8 cellular contexts compared by ENCODE assay signal in the genomic region with DNA sequence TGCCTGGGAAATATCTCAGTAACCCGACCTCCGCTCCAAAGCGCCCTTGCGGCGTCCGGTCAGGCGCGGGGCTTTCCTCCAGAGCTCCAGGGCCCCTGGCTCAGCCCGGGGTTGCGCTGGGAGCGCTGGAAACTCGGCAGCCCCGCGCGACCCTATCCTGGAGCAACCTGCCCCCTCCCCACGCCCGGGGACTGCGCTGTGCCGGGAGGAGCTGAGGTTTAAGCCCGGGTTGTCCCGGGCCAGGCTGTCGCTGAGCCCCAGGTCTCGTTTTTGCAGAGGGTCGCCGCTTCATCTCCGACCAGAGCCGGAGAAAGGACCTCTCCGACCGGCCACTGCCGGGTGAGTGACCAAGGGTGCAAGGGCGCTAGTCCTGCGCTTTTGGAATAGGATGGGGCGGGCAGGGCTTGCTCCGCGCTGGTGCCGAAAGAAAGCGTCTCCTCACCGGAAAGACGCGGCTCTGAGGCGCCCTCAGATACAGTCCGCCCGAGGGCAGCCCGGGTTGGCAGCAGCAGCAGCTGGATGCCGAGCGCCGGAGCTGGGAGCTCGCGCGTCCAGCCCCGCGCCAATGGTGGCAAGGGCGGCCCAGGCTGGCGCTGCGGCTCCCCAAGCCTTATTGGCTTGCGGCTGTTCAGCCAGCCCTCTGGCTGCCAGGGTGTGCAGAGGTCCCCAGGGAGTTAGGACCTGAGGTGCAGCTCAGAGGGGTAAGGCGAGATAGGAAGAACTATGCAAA. TPM values are rescaled to one million over a fixed set of nuclear protein-coding genes. Genes with fewer than 3 reads are reported as not detected.
A peak's percentile ranks its signal among the peaks of the same experiment; 100 is the strongest.
DNase-seq lines count a peak whose midpoint lies in the region; ATAC-seq and TF ChIP-seq lines count a peak whose summit lies in the region.

No MANE protein-coding gene starts in this region.

- no peaks in the 10 kb centered on the region for H3K36me3 Mint-ChIP-seq in CD4-positive, alpha-beta T cell (ENCODE audit: low read depth)
- no peaks in the 10 kb centered on the region for H3K36me3 Mint-ChIP-seq in nephron progenitor cell (ENCODE audit: low read depth)

- POLR2A ChIA-PET in CD4-positive, alpha-beta T cell (lab: Charles Lee), result interaction anchor here (1.3 to 2.0 kb wide), 2 partner anchors 26 to 130 kb away, joined by 5 read pairs; a partner anchor contains a TSS

- no peak overlapping the region for H3K27ac ChIP-seq in CD4-positive, alpha-beta T cell (ENCODE audit: low read depth, low read length)
- peak overlapping the region; percentile 45 for H3K27ac ChIP-seq in subcutaneous abdominal adipose tissue (ENCODE audit: low read depth, low read length)

- H3K4me1 Mint-ChIP-seq in CD4-positive, alpha-beta T cell (ENCODE audit: low read depth), result peaks cover 13% of the 10 kb centered on the region
- H3K4me1 Mint-ChIP-seq in nephron progenitor cell, result peaks cover 16% of the 10 kb centered on the region

- H3K36me3 ChIP-seq in subcutaneous abdominal adipose tissue (ENCODE audit: control insufficient read depth in 5 of 5, insufficient read depth in 5 of 5, low read length in 5 of 5), result peaks cover 0 to 4% (median 0%) of the 10 kb centered on the region in 5 donors

- ATAC-seq in CD4-positive, alpha-beta T cell (ENCODE audit: poor library complexity), result peak; percentile 91
- peak; percentile 91 for ATAC-seq in GM19452 (IDR thresholded peaks at IDR 0.05; ENCODE audit: unreplicated experiment)
- peak; percentile 86 for ATAC-seq in HG03521 (IDR thresholded peaks at IDR 0.05; ENCODE audit: unreplicated experiment)

- peaks cover 18% of the 10 kb centered on the region for H3K27me3 ChIP-seq in CD4-positive, alpha-beta T cell (ENCODE audit: control insufficient read depth, insufficient read depth, low read length)
- H3K27me3 ChIP-seq in subcutaneous abdominal adipose tissue (ENCODE audit: control insufficient read depth in 5 of 5, insufficient read depth in 4 of 5, low read length in 5 of 5), result peaks cover 0 to 4% (median 0%) of the 10 kb centered on the region in 5 donors

- H3K9me3 Mint-ChIP-seq in CD4-positive, alpha-beta T cell, result peaks cover 5% of the 10 kb centered on the region
- peaks cover 10% of the 10 kb centered on the region for H3K9me3 Mint-ChIP-seq in nephron progenitor cell

- H3K4me1 ChIP-seq in subcutaneous abdominal adipose tissue (ENCODE audit: control insufficient read depth in 5 of 5, insufficient read depth in 5 of 5, low read length in 5 of 5), result peaks cover 0 to 27% (median 20%) of the 10 kb centered on the region in 5 donors

- peaks cover 47% of the 10 kb centered on the region for H3K27me3 Mint-ChIP-seq in CD4-positive, alpha-beta T cell
- H3K27me3 Mint-ChIP-seq in nephron progenitor cell (ENCODE audit: low read depth, poor library complexity), result peaks cover 22% of the 10 kb centered on the region

- no peaks in the 10 kb centered on the region for H3K9me3 ChIP-seq in CD4-positive, alpha-beta T cell (ENCODE audit: control insufficient read depth, low read length)
- H3K9me3 ChIP-seq in subcutaneous abdominal adipose tissue (ENCODE audit: control insufficient read depth in 5 of 5, low read length in 5 of 5), result peaks cover 0 to 2% (median 0%) of the 10 kb centered on the region in 5 donors

- intact Hi-C loops in CD4-positive, alpha-beta T cell (cut with DNase I, micrococcal nuclease), result no loop called here

- H3K27ac Mint-ChIP-seq in CD4-positive, alpha-beta T cell, result no peak overlapping the region
- no peak overlapping the region for H3K27ac Mint-ChIP-seq in nephron progenitor cell

- H3K4me3 ChIP-seq in foreskin fibroblast (ENCODE audit: low read depth in 1 of 2, low read length in 2 of 2) (peak overlapping the region; percentile 51 to 57), subcutaneous abdominal adipose tissue (ENCODE audit: low read depth in 1 of 5, low read length in 5 of 5) (peak overlapping the region; percentile 56 to 79 (median 77))

- TF ChIP-seq CTCF in CD4-positive, alpha-beta T cell (IDR thresholded peaks at IDR 0.05), result no peak
- TF ChIP-seq CTCF in foreskin fibroblast (IDR thresholded peaks at IDR 0.05; ENCODE audit: low read depth, low read length) (no peak), nephron progenitor cell (IDR thresholded peaks at IDR 0.05) (no peak)

- H3K4me3 Mint-ChIP-seq in CD4-positive, alpha-beta T cell, result peak overlapping the region; percentile 74
- H3K4me3 Mint-ChIP-seq in nephron progenitor cell, result peak overlapping the region; percentile 84

- peak; percentile 20 to 62 (median 45) for DNase-seq in CD4-positive, alpha-beta T cell
- DNase-seq in OCI-M1 (lab: John Stamatoyannopoulos, UW) (peak; percentile 15), foreskin fibroblast (peak; percentile 50 to 82), nephron progenitor cell (peak; percentile 72)
- peak; percentile 53 for DNase-seq in activated effector memory CD4-positive, alpha-beta T cell treated with Interleukin-2 at 50 U/mL for 16 hours

- peak overlapping the region in 4 of 5 donors; percentile 18 to 66 (median 20) for H3K9ac ChIP-seq in subcutaneous abdominal adipose tissue (ENCODE audit: low read length in 5 of 5)

- CTCF ChIA-PET in CD4-positive, alpha-beta T cell (lab: Charles Lee), result interaction anchor here (1.3 kb wide), 1 partner anchor 11 kb away, joined by 4 read pairs; no protein-coding TSS in a partner anchor

RNA-seq across cellular contexts. Expression of a gene that starts 1.5 kb away (rescaled TPM):
- total RNA-seq in CD4-positive, alpha-beta T cell, result not detected

RNA-seq across cellular contexts. Expression of a gene that starts 26.0 kb away (rescaled TPM):
- 10 to 100 TPM; 41.5 to 46.3 TPM for total RNA-seq in CD4-positive, alpha-beta T cell

RNA-seq across cellular contexts. Expression of a gene that starts 26.2 kb away (rescaled TPM):
- total RNA-seq in CD4-positive, alpha-beta T cell, result 10 to 100 TPM; 11.1 to 16.0 TPM

Comparison
In these comparisons a context has a peak if more than half of its experiments do, and no peak if none do; other contexts are left out.
1. DNase-seq: peak in every context shown above with its lines; median percentile 72 in nephron progenitor cell; 66 in foreskin fibroblast; 53 in activated effector memory CD4-positive, alpha-beta T cell treated with Interleukin-2 at 50 U/mL for 16 hours; 45 in CD4-positive, alpha-beta T cell; 15 in OCI-M1.